8 cellular contexts compared by ENCODE assay signal in genomic region chr1:30718636-30719405, GRCh38. TPM values are rescaled to one million over a fixed set of nuclear protein-coding genes. Genes with fewer than 3 reads are reported as not detected.
A peak's percentile ranks its signal among the peaks of the same experiment; 100 is the strongest.
DNase-seq lines count a peak whose midpoint lies in the region; ATAC-seq, FAIRE-seq and TF ChIP-seq lines count a peak whose summit lies in the region.

No MANE protein-coding gene starts in this region.

- 1% methylated on average over 66 of the region's 66 CpGs for WGBS in heart right ventricle, 2 donors
- WGBS in prostate gland, result under 1% methylated on average over 59 of the region's 66 CpGs
- WGBS in urinary bladder, result under 1% methylated on average over 66 of the region's 66 CpGs

- H3K27ac ChIP-seq in heart right ventricle, result peak overlapping the region; percentile 74 to 99 (median 96)
- H3K27ac ChIP-seq in prostate gland, result peak overlapping the region; percentile 99 to 100
- peak overlapping the region; percentile 97 for H3K27ac ChIP-seq in urinary bladder (ENCODE audit: low read depth)

- peak; percentile 86 to 92 (median 89) for ATAC-seq in heart right ventricle

- H3K9me3 ChIP-seq in adipocyte (ENCODE audit: control insufficient read depth, low read length), result peaks cover 8% of the 10 kb centered on the region
- peaks cover 0 to 18% (median 6%) of the 10 kb centered on the region in 11 donors for H3K9me3 ChIP-seq in heart right ventricle
- H3K9me3 ChIP-seq in prostate gland, result no peaks in the 10 kb centered on the region

- H3K36me3 ChIP-seq in adipocyte (ENCODE audit: control insufficient read depth, insufficient read depth, low read length, severe bottlenecking) (no peaks in the 10 kb centered on the region), heart right ventricle (no peaks in the 10 kb centered on the region), prostate gland (no peaks in the 10 kb centered on the region), urinary bladder (ENCODE audit: insufficient read depth) (no peaks in the 10 kb centered on the region)

- intact Hi-C loops in heart right ventricle (cut with DNase I) (loop anchor here in 8 of 10 donors (1.0 to 10.0 kb wide), 8 partner anchors 60 to 1487 kb away; partner anchors contain the start of genes MECR (in 2 of the 8) and PTPRU (in 1 of the 8)), prostate gland (cut with DNase I) (loop anchor here (1.0 to 2.0 kb wide), 2 partner anchors 60 to 190 kb away; partner anchors contain the start of gene SDC3)

- no peaks in the 10 kb centered on the region for H3K27me3 ChIP-seq in adipocyte (replicated peaks; ENCODE audit: control insufficient read depth, insufficient read depth, low read length)
- H3K27me3 ChIP-seq in heart right ventricle, result no peaks in the 10 kb centered on the region
- no peaks in the 10 kb centered on the region for H3K27me3 ChIP-seq in prostate gland (replicated peaks; ENCODE audit: insufficient read depth)

- peak overlapping the region; percentile 82 for H3K9ac ChIP-seq in adipocyte (ENCODE audit: low read length)

- FAIRE-seq in H54 (lab: Jason Lieb, UNC), result no peak

- TF ChIP-seq CTCF in heart right ventricle (IDR thresholded peaks at IDR 0.05) (peak; percentile 93 to 100 (median 98)), prostate gland (IDR thresholded peaks at IDR 0.05) (peak; percentile 99)

- TF ChIP-seq POLR2A in H54 (IDR thresholded peaks at IDR 0.05; ENCODE audit: low read depth, low read length) (peak; percentile 83), prostate gland (IDR thresholded peaks at IDR 0.05) (peak; percentile 99)

- DNase-seq in GM04503 (ENCODE audit: low read depth) (peak; percentile 82), H54 (ENCODE audit: insufficient read length, low spot score) (peak; percentile 90), LoVo (ENCODE audit: low spot score) (peak; percentile 97), SW 1271 (lab: John Stamatoyannopoulos, UW) (peak; percentile 86 to 96), adipocyte (ENCODE audit: low read depth) (peak; percentile 90), heart right ventricle (peak; percentile 79 to 85), prostate gland (ENCODE audit: low spot score) (peak; percentile 98)

- H3K4me3 ChIP-seq in adipocyte (ENCODE audit: low read length) (peak overlapping the region; percentile 76), heart right ventricle (peak overlapping the region; percentile 48 to 65 (median 60)), prostate gland (peak overlapping the region; percentile 48 to 49), urinary bladder (ENCODE audit: low read depth, low read length) (peak overlapping the region; percentile 32)

- H3K4me1 ChIP-seq in adipocyte (ENCODE audit: control insufficient read depth, insufficient read depth, low read length) (peaks cover 11% of the 10 kb centered on the region), heart right ventricle (peaks cover 0 to 15% (median 10%) of the 10 kb centered on the region in 9 donors), prostate gland (replicated peaks) (peaks cover 6% of the 10 kb centered on the region), urinary bladder (ENCODE audit: insufficient read depth) (no peaks in the 10 kb centered on the region)

RNA-seq across cellular contexts. Expression of gene MATN1, which starts 4.6 kb away (rescaled TPM):
- total RNA-seq in heart right ventricle, result not detected
- polyA plus RNA-seq in heart right ventricle, result not detected
- under 1 TPM in 1 of 2 donors, not detected in 1; 0.34 TPM for total RNA-seq in prostate gland
- 0.85 TPM for total RNA-seq in urinary bladder
- polyA plus RNA-seq in urinary bladder, result 0.24 TPM

RNA-seq across cellular contexts. Expression of gene LAPTM5, which starts 38.8 kb away (rescaled TPM):
- total RNA-seq in heart right ventricle, result 100 to 1,000 TPM in 1 of 10 donors, 10 to 100 TPM in 6, 1 to 10 TPM in 3; 5.9 to 114 (median 12.9) TPM
- polyA plus RNA-seq in heart right ventricle, result 10 to 100 TPM; 13.2 to 33.5 TPM
- 10 to 100 TPM; 14.9 to 39.1 TPM for total RNA-seq in prostate gland
- total RNA-seq in urinary bladder, result 20.4 TPM
- polyA plus RNA-seq in urinary bladder, result 99.9 TPM

Comparison
In these comparisons a context has a peak if more than half of its experiments do, and no peak if none do; other contexts are left out.
1. Peak in every context shown above with its lines: DNase-seq, ATAC-seq, H3K4me3 ChIP-seq and H3K27ac ChIP-seq.